ENCODE assay signal across 31 cellular contexts in genomic region chr12:72815421-72815820, GRCh38.
"Had no signal": no experiment of that assay in that cellular context is flagged by ENCODE, and none has a peak within 500 bp of the region (broad histone marks: within the 10 kb centered on the region; RNA-seq: fewer than 3 reads in every experiment).

No MANE protein-coding gene starts in this region.

- H3K4me3 Mint-ChIP-seq: activated CD4-positive, alpha-beta memory T cell treated with anti-CD3 and anti-CD28 coated beads, Interleukin-2, amount 10 ng/mL, durations not matched to agents 7 days and 5 days; activated CD4-positive, alpha-beta T cell treated with anti-CD3 and anti-CD28 coated beads for 36 hours; activated CD4-positive, alpha-beta T cell treated with anti-CD3 and anti-CD28 coated beads, Interleukin-2, amount 10 ng/mL, durations not matched to agents 7 days and 5 days; activated naive CD4-positive, alpha-beta T cell treated with anti-CD3 and anti-CD28 coated beads, Interleukin-2, amount 10 ng/mL, durations not matched to agents 7 days and 5 days; activated naive CD8-positive, alpha-beta T cell treated with anti-CD3 and anti-CD28 coated beads, Interleukin-2, amount 10 ng/mL, durations not matched to agents 7 days and 5 days; activated T-cell treated with anti-CD3 and anti-CD28 coated beads, Interleukin-2, amount 50 U/mL, for 24 hours; activated T-cell treated with anti-CD3 and anti-CD28 coated beads, Interleukin-2, amount 50 U/mL, for 72 hours; brain; T-helper 17 cell; T-helper 2 cell treated with Interferon-gamma antibody and Interleukin-4, amounts not matched to agents 5 μg/mL and 100 μg/mL, for 36 hours had no signal

- DNase-seq: activated CD4-positive, alpha-beta memory T cell treated with anti-CD3 and anti-CD28 coated beads, Interleukin-2, amount 10 ng/mL, durations not matched to agents 7 days and 5 days; activated CD4-positive, alpha-beta T cell treated with anti-CD3 and anti-CD28 coated beads for 36 hours; activated CD4-positive, alpha-beta T cell treated with anti-CD3 and anti-CD28 coated beads, Interleukin-2, amount 10 ng/mL, durations not matched to agents 7 days and 5 days; activated CD4-positive, alpha-beta T cell treated with anti-CD3 and anti-CD28 coated beads, Interleukin-2, amount 50 U/mL, for 4 hours; activated CD4-positive, CD25-positive, alpha-beta regulatory T cell; activated CD4-positive, CD25-positive, alpha-beta regulatory T cell treated with anti-CD3 and anti-CD28 coated beads, Interleukin-2, amount 50 U/mL, for 72 hours; activated CD8-positive, alpha-beta memory T cell treated with anti-CD3 and anti-CD28 coated beads, Interleukin-2, amount 50 U/mL, for 48 hours; activated gamma-delta T cell; activated naive CD4-positive, alpha-beta T cell; activated naive CD4-positive, alpha-beta T cell treated with anti-CD3 and anti-CD28 coated beads, Interleukin-2, amount 10 ng/mL, durations not matched to agents 7 days and 5 days; activated naive CD8-positive, alpha-beta T cell treated with anti-CD3 and anti-CD28 coated beads, Interleukin-2, amount 10 ng/mL, durations not matched to agents 7 days and 5 days; activated T-cell treated with anti-CD3 and anti-CD28 coated beads for 4 hours; activated T-cell treated with anti-CD3 and anti-CD28 coated beads, Interleukin-2, amount 50 U/mL, for 24 hours; activated T-cell treated with anti-CD3 and anti-CD28 coated beads, Interleukin-2, amount 50 U/mL, for 72 hours; central memory CD4-positive, alpha-beta T cell; cerebellar nuclear complex; colonic mucosa; effector CD8-positive, alpha-beta T cell; foreskin fibroblast; head of caudate nucleus; T-helper 1 cell; T-helper 17 cell; T1000; WERI-Rb-1 had no signal

- H3K4me1 ChIP-seq: ascending aorta, breast epithelium, colonic mucosa had no signal

- H3K27me3 Mint-ChIP-seq: activated CD4-positive, alpha-beta memory T cell treated with anti-CD3 and anti-CD28 coated beads, Interleukin-2, amount 10 ng/mL, durations not matched to agents 7 days and 5 days; activated CD4-positive, alpha-beta T cell treated with anti-CD3 and anti-CD28 coated beads for 36 hours; activated CD4-positive, alpha-beta T cell treated with anti-CD3 and anti-CD28 coated beads, Interleukin-2, amount 10 ng/mL, durations not matched to agents 7 days and 5 days; activated naive CD4-positive, alpha-beta T cell treated with anti-CD3 and anti-CD28 coated beads, Interleukin-2, amount 10 ng/mL, durations not matched to agents 7 days and 5 days; activated naive CD8-positive, alpha-beta T cell treated with anti-CD3 and anti-CD28 coated beads, Interleukin-2, amount 10 ng/mL, durations not matched to agents 7 days and 5 days; activated T-cell treated with anti-CD3 and anti-CD28 coated beads, Interleukin-2, amount 50 U/mL, for 24 hours; T-helper 17 cell had no signal

- H3K4me3 ChIP-seq: ascending aorta, breast epithelium, cardiac muscle cell, colonic mucosa had no signal

- H3K36me3 Mint-ChIP-seq: activated naive CD4-positive, alpha-beta T cell treated with anti-CD3 and anti-CD28 coated beads, Interleukin-2, amount 10 ng/mL, durations not matched to agents 7 days and 5 days; activated naive CD8-positive, alpha-beta T cell treated with anti-CD3 and anti-CD28 coated beads, Interleukin-2, amount 10 ng/mL, durations not matched to agents 7 days and 5 days; brain had no signal

- ATAC-seq: activated CD4-positive, alpha-beta T cell treated with anti-CD3 and anti-CD28 coated beads for 36 hours; activated naive CD4-positive, alpha-beta T cell treated with anti-CD3 and anti-CD28 coated beads, Interleukin-2, amount 50 U/mL, for 72 hours; activated T-cell treated with anti-CD3 and anti-CD28 coated beads, Interleukin-2, amount 50 U/mL, for 72 hours; esophagus mucosa; T-helper 17 cell had no signal

- H3K27ac Mint-ChIP-seq: activated CD4-positive, alpha-beta memory T cell treated with anti-CD3 and anti-CD28 coated beads, Interleukin-2, amount 10 ng/mL, durations not matched to agents 7 days and 5 days; activated CD4-positive, alpha-beta T cell treated with anti-CD3 and anti-CD28 coated beads for 36 hours; activated CD4-positive, alpha-beta T cell treated with anti-CD3 and anti-CD28 coated beads, Interleukin-2, amount 10 ng/mL, durations not matched to agents 7 days and 5 days; activated naive CD4-positive, alpha-beta T cell treated with anti-CD3 and anti-CD28 coated beads, Interleukin-2, amount 10 ng/mL, durations not matched to agents 7 days and 5 days; activated naive CD4-positive, alpha-beta T cell treated with anti-CD3 and anti-CD28 coated beads, Interleukin-2, amount 50 U/mL, for 72 hours; activated naive CD8-positive, alpha-beta T cell treated with anti-CD3 and anti-CD28 coated beads, Interleukin-2, amount 10 ng/mL, durations not matched to agents 7 days and 5 days; activated T-cell treated with anti-CD3 and anti-CD28 coated beads, Interleukin-2, amount 50 U/mL, for 24 hours; activated T-cell treated with anti-CD3 and anti-CD28 coated beads, Interleukin-2, amount 50 U/mL, for 72 hours; brain; T-helper 17 cell; T-helper 2 cell treated with Interferon-gamma antibody and Interleukin-4, amounts not matched to agents 5 μg/mL and 100 μg/mL, for 36 hours had no signal

- H3K4me1 Mint-ChIP-seq: activated CD4-positive, alpha-beta memory T cell treated with anti-CD3 and anti-CD28 coated beads, Interleukin-2, amount 10 ng/mL, durations not matched to agents 7 days and 5 days; activated CD4-positive, alpha-beta T cell treated with anti-CD3 and anti-CD28 coated beads for 36 hours; activated CD4-positive, alpha-beta T cell treated with anti-CD3 and anti-CD28 coated beads, Interleukin-2, amount 10 ng/mL, durations not matched to agents 7 days and 5 days; activated naive CD4-positive, alpha-beta T cell treated with anti-CD3 and anti-CD28 coated beads, Interleukin-2, amount 10 ng/mL, durations not matched to agents 7 days and 5 days; activated naive CD8-positive, alpha-beta T cell treated with anti-CD3 and anti-CD28 coated beads, Interleukin-2, amount 10 ng/mL, durations not matched to agents 7 days and 5 days; brain; T-helper 17 cell had no signal

- H3K36me3 ChIP-seq: ascending aorta, breast epithelium, cardiac muscle cell, colonic mucosa, WERI-Rb-1 had no signal

- H3K27me3 ChIP-seq: ascending aorta, breast epithelium, cardiac muscle cell, colonic mucosa had no signal

- H3K9me3 ChIP-seq: colonic mucosa had no signal

- H3K27ac ChIP-seq: ascending aorta, breast epithelium, cardiac muscle cell, colonic mucosa, WERI-Rb-1 had no signal
